In the genomic region with DNA sequence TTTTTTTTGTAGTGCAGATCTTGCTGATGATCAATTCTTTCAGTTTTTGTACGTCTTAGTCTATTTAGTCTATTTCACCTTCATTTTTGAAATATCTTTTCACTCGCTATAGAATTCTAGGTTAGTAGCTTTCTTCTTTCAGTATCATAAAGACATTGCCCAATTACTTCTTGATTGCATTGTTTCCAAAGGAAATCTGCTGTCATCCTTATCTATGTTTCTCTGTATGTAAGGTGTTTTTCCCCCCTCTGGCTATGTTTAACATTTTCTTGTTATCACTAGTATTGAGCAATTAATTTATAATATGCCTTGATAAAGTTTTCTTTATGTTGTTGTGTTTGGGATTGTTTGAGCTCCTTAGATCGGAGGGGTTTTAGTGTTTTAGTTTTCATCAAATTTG, we compare ENCODE assay signal across 14 cellular contexts.
DNase-seq lines count a peak whose midpoint lies in the region; ATAC-seq, FAIRE-seq and TF ChIP-seq lines count a peak whose summit lies in the region.
"Had no signal": no experiment of that assay in that cellular context is flagged by ENCODE, and none has a peak within 500 bp of the region (broad histone marks: within the 10 kb centered on the region; RNA-seq: fewer than 3 reads in every experiment).

No MANE protein-coding gene starts in this region.

- intact Hi-C loops in GM12878 (cut with micrococcal nuclease; ENCODE audit: unreplicated experiment) (no loop called here), left colon (cut with DNase I, micrococcal nuclease) (no loop called here)

- no peak for TF ChIP-seq CTCF in HEK293 (tag by site-specific recombination; IDR thresholded peaks at IDR 0.05)
- TF ChIP-seq CTCF in GM12878 (IDR thresholded peaks at IDR 0.05 in 2 of 3, conservative IDR thresholded peaks at IDR 0.05 in 1 of 3; ENCODE audit: control insufficient read depth in 2 of 3, extremely low read depth in 1 of 3, insufficient read depth in 1 of 3, low read depth in 3 of 3, low read length in 3 of 3) = no peak

- ATAC-seq in GM12878 (no peak), left colon (no peak)
- ATAC-seq: CD8-positive, alpha-beta T cell; GM23338 had no signal

- RAD21 ChIA-PET in GM12878 (lab: Charles Lee; ENCODE audit: unreplicated experiment) = no interaction called here

- H3K4me1 ChIP-seq in HEK293 (ENCODE audit: control insufficient read depth, insufficient read depth, low read length) (no peaks in the 10 kb centered on the region), GM12878 (ENCODE audit: control insufficient read depth, insufficient read depth, low read length) (no peaks in the 10 kb centered on the region)

- H3K9ac ChIP-seq in GM12878 (ENCODE audit: control insufficient read depth, insufficient read depth, low read length) = no peak overlapping the region

- no peaks in the 10 kb centered on the region; a peak in 1 of 4 replicates for H3K27me3 ChIP-seq in GM12878 (replicated peaks in 1 of 2; ENCODE audit: control insufficient read depth in 2 of 2, insufficient read depth in 2 of 2, low read length in 1 of 2)

- in situ Hi-C loops in GM12878 (cut with MboI) = no loop called here

- SMC1A ChIA-PET in GM12878 (lab: Charles Lee; ENCODE audit: uncharacterized antibody, unreplicated experiment) = no interaction called here

- POLR2A ChIA-PET in HEK293 (lab: Yijun Ruan, JAX) = no interaction called here
- POLR2A ChIA-PET in GM12878 (lab: Charles Lee) = no interaction called here

- H3K27ac ChIP-seq in HEK293 (ENCODE audit: extremely low read depth, low read depth, low read length) (no peak overlapping the region), GM12878 (ENCODE audit: control insufficient read depth, insufficient read depth) (no peak overlapping the region)

- H4K20me1 ChIP-seq in GM12878 (ENCODE audit: control insufficient read depth, insufficient read depth) = no peaks in the 10 kb centered on the region

- TF ChIP-seq POLR2A in GM12878 (IDR thresholded peaks at IDR 0.05; ENCODE audit: low read depth, low read length) = no peak

- no peak overlapping the region for H3K4me3 ChIP-seq in HEK293 (ENCODE audit: low read depth, low read length)
- H3K4me3 ChIP-seq in GM12878 = no peak overlapping the region
- H3K4me3 ChIP-seq: GM23338 had no signal

- H3K9me3 ChIP-seq in HEK293 (ENCODE audit: control insufficient read depth, insufficient read depth, low read depth, low read length) (no peaks in the 10 kb centered on the region), GM12878 (replicated peaks; ENCODE audit: control insufficient read depth, insufficient read depth, low read length) (no peaks in the 10 kb centered on the region)

- no peak for TF ChIP-seq EP300 in GM12878 (IDR thresholded peaks at IDR 0.05; ENCODE audit: borderline replicate concordance in 1 of 2, control insufficient read depth in 1 of 2, low read depth in 2 of 2, low read length in 2 of 2)

- TF ChIP-seq RAD21 in GM12878 (IDR thresholded peaks at IDR 0.05; ENCODE audit: insufficient read depth, low read depth, low read length) = no peak

- 27% methylated on average over 3 of the region's 3 CpGs for WGBS in GM12878 (ENCODE audit: insufficient coverage, insufficient replicate concordance, low lambda C conversion rate, missing lambda C conversion rate)

- H3K79me2 ChIP-seq in GM12878 (ENCODE audit: control insufficient read depth, insufficient read depth, low read length) = no peaks in the 10 kb centered on the region

- DNase-seq in GM12878 (ENCODE audit: low read depth, low spot score) (no peak), HT-29 (ENCODE audit: low spot score) (no peak), left colon (no peak), NCI-H146 treated with DMSO at 0.1 percent for 48 hours (lab: John Stamatoyannopoulos, UW; ENCODE audit: unreplicated experiment) (no peak)
- DNase-seq: C1 segment of cervical spinal cord; Caco-2; CD4-positive, CD25-positive, alpha-beta regulatory T cell; CD8-positive, alpha-beta T cell; DMS153; DND-41; H9 had no signal

- H3K36me3 ChIP-seq in HEK293 (ENCODE audit: control insufficient read depth in 2 of 2, insufficient read depth in 1 of 2, low read length in 2 of 2) = no peaks in the 10 kb centered on the region
- no peaks in the 10 kb centered on the region for H3K36me3 ChIP-seq in GM12878 (ENCODE audit: control insufficient read depth in 2 of 2, insufficient read depth in 2 of 2, low read length in 1 of 2)

- CTCF ChIA-PET in HEK293 (lab: Yijun Ruan, JAX) (no interaction called here), GM12878 (lab: Yijun Ruan, JAX) (interaction anchor here (1.4 kb wide), 1 partner anchor 390 kb away, joined by 3 read pairs; no protein-coding TSS in a partner anchor)

- FAIRE-seq in TTC549 (lab: Jason Lieb, UNC) = peak; percentile 15
- FAIRE-seq in GM12878 (lab: Jason Lieb, UNC) = no peak

- no peak overlapping the region for H3K4me2 ChIP-seq in GM12878 (ENCODE audit: control insufficient read depth, insufficient read depth)
- H3K4me2 ChIP-seq: GM23338 had no signal

- no TSS peak for BruUV-seq in GM12878 (replicated peaks; lab: Mats Ljungman, UMichigan)

- no peak overlapping the region for H2AFZ ChIP-seq in GM12878 (ENCODE audit: control insufficient read depth, low read depth, low read length)
- H2AFZ ChIP-seq: GM23338 had no signal

TF ChIP-seq in HEK293, 187 proteins besides CTCF, POLR2A, EP300 and RAD21:
- 0 out of 2 replicates have a peak, but pooled peaks have one; percentile 29 for TF ChIP-seq TRIM28 (IDR thresholded peaks at IDR 0.05; ENCODE audit: borderline replicate concordance, low read length)
- no peak for TF ChIP-seq ZSCAN23 (tag by site-specific recombination; IDR thresholded peaks at IDR 0.05)
- TF ChIP-seq BCL11B (tag by site-specific recombination; IDR thresholded peaks at IDR 0.05; ENCODE audit: low read depth) = no peak
- TF ChIP-seq, protein P1, sequence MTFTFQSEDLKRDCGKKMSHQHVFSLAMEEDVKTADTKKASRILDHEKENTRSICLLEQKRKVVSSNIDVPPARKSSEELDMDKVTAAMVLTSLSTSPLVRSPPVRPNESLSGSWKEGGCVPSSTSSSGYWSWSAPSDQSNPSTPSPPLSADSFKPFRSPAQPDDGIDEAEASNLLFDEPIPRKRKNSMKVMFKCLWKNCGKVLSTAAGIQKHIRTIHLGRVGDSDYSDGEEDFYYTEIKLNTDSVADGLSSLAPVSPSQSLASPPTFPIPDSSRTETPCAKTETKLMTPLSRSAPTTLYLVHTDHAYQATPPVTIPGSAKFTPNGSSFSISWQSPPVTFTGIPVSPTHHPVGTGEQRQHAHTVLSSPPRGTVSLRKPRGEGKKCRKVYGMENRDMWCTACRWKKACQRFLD (tag by site-specific recombination; IDR thresholded peaks at IDR 0.05) = no peak
TF ChIP-seq in HEK293: peak in this region for 1.

TF ChIP-seq in GM12878, 131 proteins besides CTCF, POLR2A, EP300 and RAD21:
- peak; percentile 79; the same call in 1 of the 2 replicates for TF ChIP-seq CBX5 (IDR thresholded peaks at IDR 0.05; ENCODE audit: low read depth)
- TF ChIP-seq ZNF207 (IDR thresholded peaks at IDR 0.05; ENCODE audit: borderline replicate concordance) = no peak
TF ChIP-seq in GM12878: peak in this region for 1.
